In genomic region chr3:53169045-53169831, GRCh38 we compare ENCODE assay signal across 9 cellular contexts. TPM values are rescaled to one million over a fixed set of nuclear protein-coding genes. Genes with fewer than 3 reads are reported as not detected.
DNase-seq lines count a peak whose midpoint lies in the region; ATAC-seq and TF ChIP-seq lines count a peak whose summit lies in the region.
"Had no signal": no experiment of that assay in that cellular context is flagged by ENCODE, and none has a peak within 500 bp of the region (broad histone marks: within the 10 kb centered on the region; RNA-seq: fewer than 3 reads in every experiment).

No MANE protein-coding gene starts in this region.

- H3K9me3 Mint-ChIP-seq in CD4-positive, CD25-positive, alpha-beta regulatory T cell, result no peaks in the 10 kb centered on the region
- no peaks in the 10 kb centered on the region for H3K9me3 Mint-ChIP-seq in brain

- H3K27me3 Mint-ChIP-seq in CD4-positive, CD25-positive, alpha-beta regulatory T cell, result no peaks in the 10 kb centered on the region
- peaks cover 6% of the 10 kb centered on the region for H3K27me3 Mint-ChIP-seq in brain

- peak overlapping the region; percentile 71 to 79 (median 75) for H3K27ac Mint-ChIP-seq in CD4-positive, CD25-positive, alpha-beta regulatory T cell
- H3K27ac Mint-ChIP-seq in brain, result peak overlapping the region in 3 of 5 experiments; percentile 74 to 86 (median 78)

- peak overlapping the region in 2 of 4 donors; percentile 29 to 61 for H3K4me3 Mint-ChIP-seq in CD4-positive, CD25-positive, alpha-beta regulatory T cell
- H3K4me3 Mint-ChIP-seq in brain, result peak overlapping the region in 2 of 5 experiments; percentile 10 to 20

- H3K4me3 ChIP-seq in CD4-positive, CD25-positive, alpha-beta regulatory T cell (ENCODE audit: low read depth, low read length), result no peak overlapping the region
- no peak overlapping the region for H3K4me3 ChIP-seq in KMS-11 (IDR thresholded peaks at IDR 0.05; ENCODE audit: insufficient read depth, low read depth, low read length)

- H3K4me2 ChIP-seq in KMS-11, result peak overlapping the region; percentile 85

- peaks cover 23% of the 10 kb centered on the region for H3K4me1 ChIP-seq in CD4-positive, CD25-positive, alpha-beta regulatory T cell (ENCODE audit: control insufficient read depth, insufficient read depth, low read length, poor library complexity, severe bottlenecking)
- H3K4me1 ChIP-seq in KMS-11 (ENCODE audit: low read depth, poor library complexity, severe bottlenecking), result peaks cover 43% of the 10 kb centered on the region

- no peaks in the 10 kb centered on the region for H4K20me1 ChIP-seq in KMS-11 (ENCODE audit: insufficient read depth)

- no peak overlapping the region for H3K9ac ChIP-seq in KMS-11

- no peak overlapping the region for H3K27ac ChIP-seq in CD4-positive, CD25-positive, alpha-beta regulatory T cell (ENCODE audit: insufficient read depth, low read length, poor library complexity, severe bottlenecking)
- H3K27ac ChIP-seq in KMS-11, result peak overlapping the region; percentile 53; the same call in 1 of the 2 replicates

- DNase-seq in CD4-positive, CD25-positive, alpha-beta regulatory T cell, result no peak
- DNase-seq in myocyte (ENCODE audit: low read depth) (peak; percentile 46), mesenteric fat pad (ENCODE audit: low spot score) (no peak), RPMI8226 (no peak), AG20443 (ENCODE audit: low spot score) (no peak)
- DNase-seq: NCI-H446 had no signal

- ATAC-seq in CD4-positive, CD25-positive, alpha-beta regulatory T cell (ENCODE audit: low read depth in 2 of 2), result no peak
- no peak for ATAC-seq in HG03039 (IDR thresholded peaks at IDR 0.05; ENCODE audit: unreplicated experiment)

- H3K36me3 ChIP-seq in CD4-positive, CD25-positive, alpha-beta regulatory T cell (ENCODE audit: control insufficient read depth, insufficient read depth, low read length), result peaks cover 2% of the 10 kb centered on the region
- H3K36me3 ChIP-seq in KMS-11 (ENCODE audit: insufficient read depth), result no peaks in the 10 kb centered on the region

- H3K36me3 Mint-ChIP-seq in CD4-positive, CD25-positive, alpha-beta regulatory T cell, result peaks cover 3% of the 10 kb centered on the region
- no peaks in the 10 kb centered on the region for H3K36me3 Mint-ChIP-seq in brain

- no peak overlapping the region for H2AFZ ChIP-seq in KMS-11 (ENCODE audit: low read depth)

- H3K79me2 ChIP-seq in KMS-11 (ENCODE audit: insufficient read depth, low read depth), result no peaks in the 10 kb centered on the region; the same call in 1 of the 2 replicates

- H3K27me3 ChIP-seq in CD4-positive, CD25-positive, alpha-beta regulatory T cell (ENCODE audit: control insufficient read depth, insufficient read depth, low read length), result no peaks in the 10 kb centered on the region
- no peaks in the 10 kb centered on the region for H3K27me3 ChIP-seq in KMS-11 (ENCODE audit: insufficient read depth, low read depth)

- TF ChIP-seq CTCF in KMS-11 (conservative IDR thresholded peaks at IDR 0.05; ENCODE audit: low read depth, low read length) (no peak), brain (conservative IDR thresholded peaks at IDR 0.05) (no peak)

- peaks cover 5 to 54% (median 24%) of the 10 kb centered on the region in 4 donors for H3K4me1 Mint-ChIP-seq in CD4-positive, CD25-positive, alpha-beta regulatory T cell
- peaks cover 42% of the 10 kb centered on the region for H3K4me1 Mint-ChIP-seq in brain

- H3K9me3 ChIP-seq in CD4-positive, CD25-positive, alpha-beta regulatory T cell (ENCODE audit: control insufficient read depth in 2 of 2, low read length in 2 of 2), result no peaks in the 10 kb centered on the region

RNA-seq across cellular contexts. Expression of gene PRKCD, which starts 8.2 kb away (rescaled TPM):
- 33.6 TPM for total RNA-seq in CD4-positive, CD25-positive, alpha-beta regulatory T cell
- 10 to 100 TPM; 13.6 to 21.2 (median 15.8) TPM for polyA plus RNA-seq in CD4-positive, CD25-positive, alpha-beta regulatory T cell
- polyA plus RNA-seq in brain (ENCODE audit: insufficient read depth, low read depth, low replicate concordance), result 8.6 TPM
- total RNA-seq in myocyte, result 1.3 and 1.4 TPM in 2 replicates
- polyA plus RNA-seq in myocyte (2012), result 17.4 TPM
- 80.4 TPM for total RNA-seq in mesenteric fat pad

RNA-seq across cellular contexts. Expression of gene RFT1, which starts 39.0 kb away (rescaled TPM):
- total RNA-seq in CD4-positive, CD25-positive, alpha-beta regulatory T cell, result 12.9 TPM
- polyA plus RNA-seq in CD4-positive, CD25-positive, alpha-beta regulatory T cell, result 10 to 100 TPM; 21.4 to 27.6 (median 25.4) TPM
- polyA plus RNA-seq in brain (ENCODE audit: insufficient read depth, low read depth, low replicate concordance), result 9.1 TPM
- total RNA-seq in myocyte (6.7 and 7.5 TPM in 2 replicates), mesenteric fat pad (19.1 TPM)
- 16.7 TPM for polyA plus RNA-seq in myocyte (2012)

Comparison
In these comparisons a context has a peak if more than half of its experiments do, and no peak if none do; other contexts are left out.
1. RNA of gene PRKCD, which starts 8.2 kb away (total RNA-seq): 80.4 TPM in mesenteric fat pad (single experiment) and 33.6 TPM in CD4-positive, CD25-positive, alpha-beta regulatory T cell (single experiment); 1.3 to 1.4 TPM in myocyte; every median in the first group is over 10 times any median in the second.